31 cellular contexts compared by ENCODE assay signal in the genomic region with DNA sequence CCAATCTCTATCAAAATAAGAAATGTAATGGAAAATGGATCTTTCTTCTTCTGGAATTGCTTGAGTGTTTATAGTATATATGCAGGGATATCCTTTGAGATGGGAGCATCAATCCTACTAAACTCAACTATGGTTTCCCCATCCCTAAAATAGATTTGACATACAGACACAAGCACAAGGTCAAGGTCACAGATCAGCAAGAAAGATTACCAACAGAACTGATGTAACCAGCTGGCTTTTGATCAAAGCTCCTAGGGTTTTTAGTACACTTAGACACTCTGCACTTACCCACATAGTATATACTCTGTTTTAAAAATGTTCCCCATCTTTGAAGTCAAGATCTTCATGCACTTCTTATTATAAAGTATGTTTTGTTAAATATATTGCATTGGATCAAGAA.
"Had no signal": no experiment of that assay in that cellular context is flagged by ENCODE, and none has a peak within 500 bp of the region (broad histone marks: within the 10 kb centered on the region; RNA-seq: fewer than 3 reads in every experiment).

No MANE protein-coding gene starts in this region.

- H3K9me3 ChIP-seq: ascending aorta, body of pancreas, breast epithelium, Peyer's patch had no signal

- ATAC-seq: activated CD8-positive, alpha-beta T cell treated with anti-CD3 and anti-CD28 coated beads for 36 hours; activated T-cell treated with anti-CD3 and anti-CD28 coated beads, Interleukin-2, amount 50 U/mL, for 72 hours; activated T-helper 17 cell treated with anti-CD3 and anti-CD28 coated beads, Interleukin-2, amount 50 U/mL, for 72 hours; body of pancreas had no signal

- H3K4me2 ChIP-seq: KMS-11 had no signal

- H3K4me3 ChIP-seq: ascending aorta, body of pancreas, breast epithelium, Peyer's patch had no signal

- DNase-seq: activated CD4-positive, alpha-beta T cell treated with anti-CD3 and anti-CD28 coated beads for 1 hour; activated CD4-positive, alpha-beta T cell treated with anti-CD3 and anti-CD28 coated beads, Interleukin-2, amount 10 ng/mL, durations not matched to agents 24 days and 14 days; activated CD4-positive, alpha-beta T cell treated with anti-CD3 and anti-CD28 coated beads, Interleukin-2, amount 50 U/mL, for 4 hours; activated CD4-positive, CD25-positive, alpha-beta regulatory T cell; activated CD8-positive, alpha-beta T cell treated with anti-CD3 and anti-CD28 coated beads for 36 hours; activated effector memory CD4-positive, alpha-beta T cell treated with anti-CD3 and anti-CD28 coated beads, Interleukin-2, amount 50 U/mL, for 16 hours; activated naive CD4-positive, alpha-beta T cell; activated naive CD4-positive, alpha-beta T cell treated with anti-CD3 and anti-CD28 coated beads, Interleukin-2, amount 50 U/mL, for 16 hours; activated naive CD8-positive, alpha-beta T cell treated with anti-CD3 and anti-CD28 coated beads for 36 hours; activated T-cell treated with anti-CD3 and anti-CD28 coated beads, Interleukin-2, amount 50 U/mL, for 1 hour; activated T-cell treated with anti-CD3 and anti-CD28 coated beads, Interleukin-2, amount 50 U/mL, for 72 hours; amniotic stem cell; body of pancreas; MM.1S; MV-4-11; NCI-H1092; NCI-H1436 treated with DMSO at 0.1 percent for 48 hours; NCI-H1694 treated with DMSO at 0.1 percent for 48 hours; NCI-H2029; NCI-H345; NCI-H524 treated with DMSO at 0.1 percent for 48 hours; NCI-H748 treated with DMSO at 0.1 percent for 48 hours; Peyer's patch; RPMI8226; SIG-M5; T1000; WERI-Rb-1 had no signal

- H3K36me3 ChIP-seq: ascending aorta, breast epithelium, Peyer's patch, WERI-Rb-1 had no signal

- H3K27ac ChIP-seq: ascending aorta, body of pancreas, breast epithelium, KMS-11, Peyer's patch, WERI-Rb-1 had no signal

- H3K9ac ChIP-seq: KMS-11 had no signal

- H3K4me1 ChIP-seq: ascending aorta, breast epithelium, Peyer's patch had no signal

- H3K27me3 ChIP-seq: ascending aorta, body of pancreas, breast epithelium, Peyer's patch had no signal
